5 cellular contexts compared by ENCODE assay signal in the genomic region with DNA sequence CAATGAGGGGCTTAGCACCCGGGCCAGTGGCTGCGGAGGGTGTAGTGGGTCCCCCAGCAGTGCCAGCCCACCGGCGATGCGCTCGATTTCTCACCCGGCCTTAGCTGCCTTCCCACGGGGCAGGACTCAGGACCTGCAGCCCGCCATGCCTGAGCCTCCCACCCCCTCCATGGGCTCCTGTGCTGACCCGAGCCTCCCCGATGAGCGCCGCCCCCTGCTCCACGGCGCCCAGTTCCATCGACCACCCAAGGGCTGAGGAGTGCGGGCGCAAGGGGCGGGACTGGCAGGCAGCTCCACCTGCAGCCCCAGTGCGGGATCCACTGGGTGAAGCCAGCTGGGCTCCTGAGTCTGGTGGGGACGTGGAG. TPM values are rescaled to one million over a fixed set of nuclear protein-coding genes. Genes with fewer than 3 reads are reported as not detected.
DNase-seq lines count a peak whose midpoint lies in the region; ATAC-seq and TF ChIP-seq lines count a peak whose summit lies in the region.
"Not testable (repeated sequence)": the region's sequence is repeated elsewhere in the genome, so short reads cannot be mapped to it uniquely, and the experiment has no call there.

No MANE protein-coding gene starts in this region.

- not testable (repeated sequence) for H3K36me3 Mint-ChIP-seq in Calu3 (ENCODE audit: insufficient read depth, unreplicated experiment); activated CD4-positive, alpha-beta T cell treated with anti-CD3 and anti-CD28 coated beads, Interleukin-2, amount 10 ng/mL, durations not matched to agents 24 days and 14 days (ENCODE audit: low read depth); activated naive CD8-positive, alpha-beta T cell treated with anti-CD3 and anti-CD28 coated beads, Interleukin-2, amount 10 ng/mL, durations not matched to agents 7 days and 5 days; natural killer cell

- not testable (repeated sequence) for H3K27ac Mint-ChIP-seq in Calu3 (ENCODE audit: unreplicated experiment); activated CD4-positive, alpha-beta T cell treated with anti-CD3 and anti-CD28 coated beads, Interleukin-2, amount 10 ng/mL, durations not matched to agents 24 days and 14 days
- peak overlapping the region; percentile 90 for H3K27ac Mint-ChIP-seq in activated naive CD8-positive, alpha-beta T cell treated with anti-CD3 and anti-CD28 coated beads, Interleukin-2, amount 10 ng/mL, durations not matched to agents 7 days and 5 days
- peak overlapping the region; percentile 82 to 87 for H3K27ac Mint-ChIP-seq in natural killer cell

- not testable (repeated sequence) for H3K4me3 ChIP-seq in PC-9

- H2AFZ ChIP-seq in PC-9 = not testable (repeated sequence)

- DNase-seq in Calu3; PC-9; activated naive CD8-positive, alpha-beta T cell treated with anti-CD3 and anti-CD28 coated beads, Interleukin-2, amount 10 ng/mL, durations not matched to agents 7 days and 5 days; natural killer cell: not testable (repeated sequence)
- DNase-seq in activated CD4-positive, alpha-beta T cell treated with anti-CD3 and anti-CD28 coated beads, Interleukin-2, amount 10 ng/mL, durations not matched to agents 24 days and 14 days = peak; percentile 52

- H3K27me3 ChIP-seq in PC-9 (ENCODE audit: insufficient read depth, low read depth) = not testable (repeated sequence)

- intact Hi-C loops in Calu3 (cut with micrococcal nuclease; ENCODE audit: unreplicated experiment); PC-9 (cut with micrococcal nuclease; ENCODE audit: unreplicated experiment); natural killer cell (cut with micrococcal nuclease): not testable (repeated sequence)
- intact Hi-C loops in activated CD4-positive, alpha-beta T cell treated with anti-CD3 and anti-CD28 coated beads, Interleukin-2, amount 10 ng/mL, durations not matched to agents 24 days and 14 days (cut with micrococcal nuclease) = loop anchor here (10.0 kb wide), 1 partner anchor 533 kb away; a partner anchor contains a TSS

- H3K9me3 ChIP-seq in PC-9 (ENCODE audit: insufficient read depth, low read depth) = not testable (repeated sequence)

- H3K4me1 ChIP-seq in PC-9 (replicated peaks; ENCODE audit: insufficient read depth) = not testable (repeated sequence)

- not testable (repeated sequence) for H3K9me3 Mint-ChIP-seq in Calu3 (ENCODE audit: low read depth, unreplicated experiment); activated CD4-positive, alpha-beta T cell treated with anti-CD3 and anti-CD28 coated beads, Interleukin-2, amount 10 ng/mL, durations not matched to agents 24 days and 14 days; activated naive CD8-positive, alpha-beta T cell treated with anti-CD3 and anti-CD28 coated beads, Interleukin-2, amount 10 ng/mL, durations not matched to agents 7 days and 5 days; natural killer cell

- TF ChIP-seq CTCF in Calu3 (IDR thresholded peaks at IDR 0.05; ENCODE audit: unreplicated experiment); PC-9 (conservative IDR thresholded peaks at IDR 0.05); natural killer cell (IDR thresholded peaks at IDR 0.05): not testable (repeated sequence)

- ATAC-seq in activated naive CD8-positive, alpha-beta T cell treated with anti-CD3 and anti-CD28 coated beads, Interleukin-2, amount 10 ng/mL, durations not matched to agents 7 days and 5 days (ENCODE audit: low read depth); natural killer cell: not testable (repeated sequence)

- not testable (repeated sequence) for H3K9me2 ChIP-seq in PC-9 (ENCODE audit: insufficient read depth)

- H4K20me1 ChIP-seq in PC-9 (ENCODE audit: insufficient read depth) = not testable (repeated sequence)

- H3K4me2 ChIP-seq in PC-9 = peak overlapping the region; percentile 61; the same call in 1 of the 2 replicates

- CTCF ChIA-PET in Calu3 (lab: Charles Lee); PC-9 (lab: Charles Lee): not testable (repeated sequence)

- POLR2A ChIA-PET in PC-9 (lab: Charles Lee; ENCODE audit: unreplicated experiment) = not testable (repeated sequence)
- POLR2A ChIA-PET in activated naive CD8-positive, alpha-beta T cell treated with anti-CD3 and anti-CD28 coated beads, Interleukin-2, amount 10 ng/mL, durations not matched to agents 7 days and 5 days (lab: Charles Lee) = interaction anchor here (1.0 to 6.3 kb wide), 10 partner anchors 8 to 230 kb away, joined by 3 to 80 read pairs (median 5); a partner anchor contains a TSS

- H3K4me1 Mint-ChIP-seq in Calu3 (ENCODE audit: low read depth, unreplicated experiment) = not testable (repeated sequence)
- peaks cover 40% of the 10 kb centered on the region for H3K4me1 Mint-ChIP-seq in activated CD4-positive, alpha-beta T cell treated with anti-CD3 and anti-CD28 coated beads, Interleukin-2, amount 10 ng/mL, durations not matched to agents 24 days and 14 days
- peaks cover 32% of the 10 kb centered on the region for H3K4me1 Mint-ChIP-seq in activated naive CD8-positive, alpha-beta T cell treated with anti-CD3 and anti-CD28 coated beads, Interleukin-2, amount 10 ng/mL, durations not matched to agents 7 days and 5 days
- peaks cover 36 to 41% of the 10 kb centered on the region in 2 donors for H3K4me1 Mint-ChIP-seq in natural killer cell

- not testable (repeated sequence) for BruUV-seq in Calu3 (replicated peaks; lab: Mats Ljungman, UMichigan); PC-9 (replicated peaks; lab: Mats Ljungman, UMichigan)

- H3K4me3 Mint-ChIP-seq in Calu3 (ENCODE audit: low read depth, unreplicated experiment) = peak overlapping the region; percentile 21
- not testable (repeated sequence) for H3K4me3 Mint-ChIP-seq in activated CD4-positive, alpha-beta T cell treated with anti-CD3 and anti-CD28 coated beads, Interleukin-2, amount 10 ng/mL, durations not matched to agents 24 days and 14 days; activated naive CD8-positive, alpha-beta T cell treated with anti-CD3 and anti-CD28 coated beads, Interleukin-2, amount 10 ng/mL, durations not matched to agents 7 days and 5 days; natural killer cell

- not testable (repeated sequence) for H3K36me3 ChIP-seq in PC-9 (ENCODE audit: low read depth)

- H3F3A ChIP-seq in PC-9 (ENCODE audit: insufficient read depth, low read depth) = not testable (repeated sequence)

- not testable (repeated sequence) for H3K27me3 Mint-ChIP-seq in Calu3 (ENCODE audit: unreplicated experiment); activated CD4-positive, alpha-beta T cell treated with anti-CD3 and anti-CD28 coated beads, Interleukin-2, amount 10 ng/mL, durations not matched to agents 24 days and 14 days; activated naive CD8-positive, alpha-beta T cell treated with anti-CD3 and anti-CD28 coated beads, Interleukin-2, amount 10 ng/mL, durations not matched to agents 7 days and 5 days; natural killer cell (ENCODE audit: low read depth in 2 of 2)

- H3K79me2 ChIP-seq in PC-9 (ENCODE audit: low read depth) = not testable (repeated sequence)

- H3K27ac ChIP-seq in PC-9 = not testable (repeated sequence)

RNA-seq across cellular contexts. Expression of a gene that starts 8.9 kb away (rescaled TPM):
- total RNA-seq in Calu3 (2022) (56.4 and 56.8 TPM in 2 replicates), PC-9 (2021) (47.1 and 55.1 TPM in 2 replicates), natural killer cell (10 to 100 TPM; 73.5 to 96.4 (median 81.8) TPM)
- total RNA-seq in activated CD4-positive, alpha-beta T cell treated with anti-CD3 and anti-CD28 coated beads, Interleukin-2, amount 10 ng/mL, durations not matched to agents 24 days and 14 days = 65.0 and 65.1 TPM in 2 replicates
- total RNA-seq in activated naive CD8-positive, alpha-beta T cell treated with anti-CD3 and anti-CD28 coated beads, Interleukin-2, amount 10 ng/mL, durations not matched to agents 7 days and 5 days = 10 to 100 TPM; 79.1 to 87.1 TPM
